ENCODE assay signal across 13 cellular contexts in the genomic region with DNA sequence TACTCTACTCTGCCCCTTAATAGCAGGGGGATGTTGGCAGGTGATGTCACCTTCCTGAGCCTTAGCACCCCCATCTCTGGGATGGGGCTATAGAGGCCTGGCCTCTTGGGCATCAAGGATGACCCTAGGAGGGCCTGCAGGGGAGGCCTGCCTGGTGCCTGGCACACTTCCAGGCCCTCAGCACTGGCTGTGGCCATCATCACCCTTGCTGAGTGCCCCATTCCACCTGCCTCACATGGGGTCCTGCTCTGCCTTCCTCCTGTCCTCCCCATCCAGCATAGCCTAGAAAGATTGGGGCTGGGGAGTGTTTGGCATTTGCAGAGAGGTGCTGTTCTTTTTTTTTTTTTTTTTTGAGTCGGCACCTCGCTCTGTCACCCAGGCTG. TPM values are rescaled to one million over a fixed set of nuclear protein-coding genes. Genes with fewer than 3 reads are reported as not detected.
DNase-seq lines count a peak whose midpoint lies in the region; ATAC-seq, FAIRE-seq and TF ChIP-seq lines count a peak whose summit lies in the region.
"Had no signal": no experiment of that assay in that cellular context is flagged by ENCODE, and none has a peak within 500 bp of the region (broad histone marks: within the 10 kb centered on the region; RNA-seq: fewer than 3 reads in every experiment).

No MANE protein-coding gene starts in this region.

- no peak for FAIRE-seq in A549 (lab: Jason Lieb, UNC)

- POLR2A ChIA-PET in A549 (lab: Yijun Ruan, JAX) = no interaction called here

- peaks cover 36% of the 10 kb centered on the region for H3K4me1 Mint-ChIP-seq in chondrocyte (ENCODE audit: low read depth)

- no peak for TF ChIP-seq CTCF in A549 (IDR thresholded peaks at IDR 0.05)
- no peak for TF ChIP-seq CTCF in MM.1S (IDR thresholded peaks at IDR 0.05; ENCODE audit: low read length)
- TF ChIP-seq CTCF in chondrocyte (IDR thresholded peaks at IDR 0.05) = no peak
- TF ChIP-seq CTCF in prostate gland (IDR thresholded peaks at IDR 0.05) = no peak

- H3K27ac ChIP-seq in A549 = peak overlapping the region; percentile 57 to 63; a peak in 4 of 6 replicates
- H3K27ac ChIP-seq in MM.1S (ENCODE audit: low read length) = peak overlapping the region; percentile 64; the same call in 1 of the 2 replicates
- peak overlapping the region; percentile 78 to 87 for H3K27ac ChIP-seq in prostate gland

- H3K4me2 ChIP-seq in A549 = no peak overlapping the region; the same call in 2 of the 3 replicates
- H3K4me2 ChIP-seq in MM.1S (ENCODE audit: low read depth, low read length) = peak overlapping the region; percentile 80

- peak overlapping the region; percentile 35; the same call in 1 of the 2 replicates for H3K9ac ChIP-seq in MM.1S (ENCODE audit: low read length)

- H3K9me3 ChIP-seq in A549 (no peaks in the 10 kb centered on the region), MM.1S (replicated peaks; ENCODE audit: insufficient read depth, low read length) (no peaks in the 10 kb centered on the region), prostate gland (no peaks in the 10 kb centered on the region)

- DNase-seq in A549 (ENCODE audit: low read depth in 1 of 2, low spot score in 1 of 2) (no peak), MM.1S (no peak), chondrocyte (ENCODE audit: low spot score) (no peak), prostate gland (ENCODE audit: low spot score) (no peak), DMS153 (lab: John Stamatoyannopoulos, UW) (no peak), islet precursor cell (no peak)
- DNase-seq: kidney glomerular epithelial cell, NCI-H526, retina, T1000 had no signal

- ATAC-seq in A549 (peak; percentile 7 to 9; a peak in 3 of 6 replicates), HG02763 (IDR thresholded peaks at IDR 0.05; ENCODE audit: unreplicated experiment) (no peak), HG02840 (IDR thresholded peaks at IDR 0.05; ENCODE audit: low FRiP score, unreplicated experiment) (no peak)

- peaks cover 5% of the 10 kb centered on the region for H3F3A ChIP-seq in MM.1S (ENCODE audit: insufficient read depth, low read length)

- peaks cover 15% of the 10 kb centered on the region for H3K36me3 Mint-ChIP-seq in chondrocyte (ENCODE audit: low read depth)

- H3K36me3 ChIP-seq in MM.1S (replicated peaks; ENCODE audit: insufficient read depth, low read length) (peaks cover 4% of the 10 kb centered on the region; the same call in 1 of the 2 replicates), prostate gland (peaks cover under 1 to 8% of the 10 kb centered on the region in 2 donors)

- H3K27me3 ChIP-seq in MM.1S (replicated peaks; ENCODE audit: insufficient read depth, low read length) (no peaks in the 10 kb centered on the region), prostate gland (replicated peaks; ENCODE audit: insufficient read depth) (no peaks in the 10 kb centered on the region)

- H3K4me1 ChIP-seq in A549 (peaks cover 47% of the 10 kb centered on the region), MM.1S (ENCODE audit: low read length) (peaks cover 35% of the 10 kb centered on the region), prostate gland (replicated peaks) (peaks cover 4% of the 10 kb centered on the region)

- peak overlapping the region; percentile 88 for H3K27ac Mint-ChIP-seq in chondrocyte (ENCODE audit: unreplicated experiment)

- intact Hi-C loops in prostate gland (cut with DNase I) = no loop called here

- H3K4me3 ChIP-seq in A549 = no peak overlapping the region
- no peak overlapping the region for H3K4me3 ChIP-seq in MM.1S (ENCODE audit: low read length)
- no peak overlapping the region for H3K4me3 ChIP-seq in prostate gland

- H3K27me3 Mint-ChIP-seq in chondrocyte (ENCODE audit: low read depth) = no peaks in the 10 kb centered on the region

- 93% methylated on average over 2 of the region's 2 CpGs for WGBS in A549 (ENCODE audit: missing lambda C conversion rate)
- 59% methylated on average over 2 of the region's 2 CpGs for WGBS in prostate gland

- no peak overlapping the region for H2AFZ ChIP-seq in MM.1S (ENCODE audit: low read length)

- no peak overlapping the region for H3K4me3 Mint-ChIP-seq in chondrocyte (ENCODE audit: unreplicated experiment)

- TF ChIP-seq POLR2A in A549 (IDR thresholded peaks at IDR 0.05; ENCODE audit: low read length) (no peak), prostate gland (IDR thresholded peaks at IDR 0.05) (no peak)

- TF ChIP-seq RAD21 in A549 (conservative IDR thresholded peaks at IDR 0.05 in 1 of 2, IDR thresholded peaks at IDR 0.05 in 1 of 2) = no peak

- no peaks in the 10 kb centered on the region for H3K9me3 Mint-ChIP-seq in chondrocyte (ENCODE audit: low read depth)

- no peaks in the 10 kb centered on the region for H4K20me1 ChIP-seq in MM.1S (ENCODE audit: insufficient read depth, low read length)

- CTCF ChIA-PET in A549 (lab: Yijun Ruan, JAX) = interaction anchor here (3.3 kb wide), 1 partner anchor 25 kb away, joined by 22 read pairs; no protein-coding TSS in a partner anchor

- TF ChIP-seq EP300 in A549 (IDR thresholded peaks at IDR 0.05) = no peak

- H3K79me2 ChIP-seq in MM.1S (ENCODE audit: low read length) = peaks cover 41% of the 10 kb centered on the region

- no peaks in the 10 kb centered on the region for H3K9me2 ChIP-seq in MM.1S (replicated peaks; ENCODE audit: insufficient read depth, low read length)

TF ChIP-seq in A549, 52 proteins besides CTCF, POLR2A, EP300 and RAD21:
- TF ChIP-seq SREBF2 (IDR thresholded peaks at IDR 0.05) = no peak
- no peak for TF ChIP-seq TFCP2L1 (CRISPR knock-in tag; IDR thresholded peaks at IDR 0.05)
- no peak for TF ChIP-seq ZC3H11A (IDR thresholded peaks at IDR 0.05)
- TF ChIP-seq POLR2AphosphoS2 (conservative IDR thresholded peaks at IDR 0.05; ENCODE audit: low read length) = no peak
- TF ChIP-seq NPAS2 (CRISPR knock-in tag; IDR thresholded peaks at IDR 0.05; ENCODE audit: borderline replicate concordance) = no peak
- TF ChIP-seq, protein P1, sequence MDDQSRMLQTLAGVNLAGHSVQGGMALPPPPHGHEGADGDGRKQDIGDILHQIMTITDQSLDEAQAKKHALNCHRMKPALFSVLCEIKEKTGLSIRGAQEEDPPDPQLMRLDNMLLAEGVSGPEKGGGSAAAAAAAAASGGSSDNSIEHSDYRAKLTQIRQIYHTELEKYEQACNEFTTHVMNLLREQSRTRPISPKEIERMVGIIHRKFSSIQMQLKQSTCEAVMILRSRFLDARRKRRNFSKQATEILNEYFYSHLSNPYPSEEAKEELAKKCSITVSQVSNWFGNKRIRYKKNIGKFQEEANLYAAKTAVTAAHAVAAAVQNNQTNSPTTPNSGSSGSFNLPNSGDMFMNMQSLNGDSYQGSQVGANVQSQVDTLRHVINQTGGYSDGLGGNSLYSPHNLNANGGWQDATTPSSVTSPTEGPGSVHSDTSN (IDR thresholded peaks at IDR 0.05) = no peak
- no peak for TF ChIP-seq CHD4 (IDR thresholded peaks at IDR 0.05; ENCODE audit: borderline replicate concordance)
- no peak for TF ChIP-seq NR3C1 (IDR thresholded peaks at IDR 0.05)
- TF ChIP-seq KDM5A (IDR thresholded peaks at IDR 0.05) = no peak
- no peak for TF ChIP-seq HOXB5 (CRISPR knock-in tag; IDR thresholded peaks at IDR 0.05)
- TF ChIP-seq TP53 (CRISPR knock-in tag; IDR thresholded peaks at IDR 0.05) = no peak
- no peak for TF ChIP-seq CBX8 (IDR thresholded peaks at IDR 0.05)
- no peak for TF ChIP-seq FOXS1 (CRISPR knock-in tag; IDR thresholded peaks at IDR 0.05)
- TF ChIP-seq RCOR1 (IDR thresholded peaks at IDR 0.05; ENCODE audit: low read depth, low read length) = no peak
TF ChIP-seq in A549: peak in this region for 0.

RNA-seq across cellular contexts. Expression of a gene that starts 17.7 kb away (rescaled TPM):
- polyA plus RNA-seq in A549 (2011; rRNA removed) (0.12 TPM in 1 of 2 replicates, not detected in the other), A549 (2017; fragmentation: RNase III; extraction: RNeasy Plus Mini Kit Qiagen cat#74134 plus additional on column Dnase treatment) (0.12 TPM in 1 of 3 replicates, not detected in the others)
- 0.05 and 0.06 TPM in 2 replicates for polyA plus RNA-seq in A549 (2012; cell fraction: cytosol; rRNA removed)
- polyA plus RNA-seq in A549 (2012; cell fraction: nucleus; rRNA removed) = 0.28 TPM in 1 of 2 replicates, not detected in the other
- polyA minus RNA-seq in A549 (2011; rRNA and poly(A)+ RNA removed) = not detected in 2 replicates
- total RNA-seq in chondrocyte (2.8 to 4.4 TPM (median 3.4 TPM) in 3 replicates), prostate gland (10 to 100 TPM; 36.4 to 50.9 TPM)
- total RNA-seq: M059J had no signal

RNA-seq across cellular contexts. Expression of a gene that starts 21.1 kb away (rescaled TPM):
- polyA plus RNA-seq in A549 (2011; rRNA removed) (25.9 and 29.2 TPM in 2 replicates), A549 (2017; fragmentation: RNase III; extraction: RNeasy Plus Mini Kit Qiagen cat#74134 plus additional on column Dnase treatment) (22.6 to 23.1 TPM (median 22.9 TPM) in 3 replicates)
- polyA plus RNA-seq in A549 (2012; cell fraction: cytosol; rRNA removed) = 45.0 and 55.2 TPM in 2 replicates
- polyA plus RNA-seq in A549 (2012; cell fraction: nucleus; rRNA removed) = 44.2 and 52.1 TPM in 2 replicates
- polyA minus RNA-seq in A549 (2011; rRNA and poly(A)+ RNA removed) = 45.9 and 47.6 TPM in 2 replicates
- total RNA-seq in chondrocyte (36.9 to 58.9 TPM (median 55.0 TPM) in 3 replicates), prostate gland (10 to 100 TPM; 78.2 to 78.8 TPM)

RNA-seq across cellular contexts. Expression of a gene that starts 21.3 kb away (rescaled TPM):
- polyA plus RNA-seq in A549 (2011; rRNA removed) (10.0 and 12.2 TPM in 2 replicates), A549 (2017; fragmentation: RNase III; extraction: RNeasy Plus Mini Kit Qiagen cat#74134 plus additional on column Dnase treatment) (8.1 to 9.6 TPM (median 8.4 TPM) in 3 replicates)
- polyA plus RNA-seq in A549 (2012; cell fraction: cytosol; rRNA removed) = 13.5 and 15.8 TPM in 2 replicates
- 46.1 and 48.0 TPM in 2 replicates for polyA plus RNA-seq in A549 (2012; cell fraction: nucleus; rRNA removed)
- 10.8 and 12.8 TPM in 2 replicates for polyA minus RNA-seq in A549 (2011; rRNA and poly(A)+ RNA removed)
- total RNA-seq in chondrocyte (3.3 to 7.0 TPM (median 3.6 TPM) in 3 replicates), prostate gland (10 to 100 TPM; 13.1 to 24.1 TPM)

RNA-seq across cellular contexts. Expression of a gene that starts 44.3 kb away (rescaled TPM):
- polyA plus RNA-seq in A549 (2011; rRNA removed) = 25.4 and 27.8 TPM in 2 replicates
- 23.8 and 34.1 TPM in 2 replicates for polyA plus RNA-seq in A549 (2012; cell fraction: cytosol; rRNA removed)
- polyA plus RNA-seq in A549 (2012; cell fraction: nucleus; rRNA removed) = 37.4 and 40.1 TPM in 2 replicates
- polyA plus RNA-seq in A549 (2017; fragmentation: RNase III; extraction: RNeasy Plus Mini Kit Qiagen cat#74134 plus additional on column Dnase treatment) = 19.9 to 22.8 TPM (median 22.2 TPM) in 3 replicates
- 36.7 and 51.3 TPM in 2 replicates for polyA minus RNA-seq in A549 (2011; rRNA and poly(A)+ RNA removed)
- 21.5 to 24.7 TPM (median 22.2 TPM) in 3 replicates for total RNA-seq in chondrocyte
- total RNA-seq in prostate gland = 10 to 100 TPM; 26.6 to 27.3 TPM

RNA-seq across cellular contexts. Expression of a gene that starts 44.4 kb away (rescaled TPM):
- 52.3 and 62.1 TPM in 2 replicates for polyA plus RNA-seq in A549 (2011; rRNA removed)
- polyA plus RNA-seq in A549 (2012; cell fraction: cytosol; rRNA removed) = 62.7 and 67.5 TPM in 2 replicates
- polyA plus RNA-seq in A549 (2012; cell fraction: nucleus; rRNA removed) = 107 and 133 TPM in 2 replicates
- polyA plus RNA-seq in A549 (2017; fragmentation: RNase III; extraction: RNeasy Plus Mini Kit Qiagen cat#74134 plus additional on column Dnase treatment) = 29.2 to 37.9 TPM (median 33.2 TPM) in 3 replicates
- 176 and 187 TPM in 2 replicates for polyA minus RNA-seq in A549 (2011; rRNA and poly(A)+ RNA removed)
- 36.0 to 51.8 TPM (median 38.2 TPM) in 3 replicates for total RNA-seq in chondrocyte
- total RNA-seq in prostate gland = 10 to 100 TPM; 34.6 to 88.6 TPM

Comparison
In these comparisons a context has a peak if more than half of its experiments do, and no peak if none do; other contexts are left out.
1. ATAC-seq: peak in A549 (2 of 2); none in HG02763 (single experiment) and HG02840 (single experiment).
2. Peak in every context shown above with its lines, with median percentiles within 50 percentile points of each other: H3K27ac ChIP-seq.